Comparison of ENCODE assay signal across 8 cellular contexts in the genomic region with DNA sequence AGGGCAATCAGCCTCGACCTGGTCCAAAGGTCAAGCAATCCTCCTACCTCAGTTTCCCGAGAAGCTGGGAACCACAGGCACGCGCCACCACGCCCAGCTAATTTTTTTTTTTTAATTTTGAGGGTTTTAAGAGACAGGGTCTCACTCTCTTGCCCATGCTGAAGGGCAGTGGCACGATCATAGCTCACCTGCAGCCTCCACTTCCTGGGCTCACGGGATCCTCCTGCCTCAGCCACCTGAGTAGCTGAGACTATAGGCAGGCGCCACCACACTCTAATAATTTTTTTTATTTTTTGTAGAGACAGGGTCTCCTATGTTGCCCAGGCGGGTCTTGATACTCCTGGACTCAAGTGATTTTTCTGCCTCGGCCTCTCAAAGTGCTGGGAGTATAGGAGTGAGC. TPM values are rescaled to one million over a fixed set of nuclear protein-coding genes. Genes with fewer than 3 reads are reported as not detected.
A peak's percentile ranks its signal among the peaks of the same experiment; 100 is the strongest.
DNase-seq lines count a peak whose midpoint lies in the region; TF ChIP-seq lines count a peak whose summit lies in the region.

No MANE protein-coding gene starts in this region.

- H3K4me1 Mint-ChIP-seq in T-helper 2 cell treated with Interferon-gamma antibody and Interleukin-4, amounts not matched to agents 5 μg/mL and 100 μg/mL, for 36 hours (ENCODE audit: low read depth) = peaks cover 15% of the 10 kb centered on the region
- H3K4me1 Mint-ChIP-seq in activated CD4-positive, alpha-beta memory T cell treated with anti-CD3 and anti-CD28 coated beads for 36 hours (ENCODE audit: low read depth) = peaks cover 28% of the 10 kb centered on the region

- CTCF ChIA-PET in activated CD4-positive, alpha-beta memory T cell treated with anti-CD3 and anti-CD28 coated beads for 36 hours (lab: Charles Lee) = interaction anchor here (1.0 to 2.4 kb wide), 8 partner anchors 8 to 358 kb away, joined by 3 to 15 read pairs (median 6); a partner anchor contains a TSS

- H3K9me3 ChIP-seq in spleen (no peaks in the 10 kb centered on the region), thyroid gland (no peaks in the 10 kb centered on the region)

- no peaks in the 10 kb centered on the region for H3K27me3 Mint-ChIP-seq in T-helper 2 cell treated with Interferon-gamma antibody and Interleukin-4, amounts not matched to agents 5 μg/mL and 100 μg/mL, for 36 hours (ENCODE audit: low read depth)
- H3K27me3 Mint-ChIP-seq in activated CD4-positive, alpha-beta memory T cell treated with anti-CD3 and anti-CD28 coated beads for 36 hours = no peaks in the 10 kb centered on the region

- POLR2A ChIA-PET in activated CD4-positive, alpha-beta memory T cell treated with anti-CD3 and anti-CD28 coated beads for 36 hours (lab: Charles Lee) = interaction anchor here (0.6 to 2.4 kb wide), 3 partner anchors 8 to 353 kb away, joined by 3 to 14 read pairs (median 8); a partner anchor contains a TSS

- TF ChIP-seq POLR2A in spleen (IDR thresholded peaks at IDR 0.05) (no peak), thyroid gland (IDR thresholded peaks at IDR 0.05) (no peak)

- peaks cover 0 to 2% (median 0%) of the 10 kb centered on the region in 6 donors for H3K36me3 ChIP-seq in spleen
- no peaks in the 10 kb centered on the region for H3K36me3 ChIP-seq in thyroid gland

- H3K9me3 Mint-ChIP-seq in T-helper 2 cell treated with Interferon-gamma antibody and Interleukin-4, amounts not matched to agents 5 μg/mL and 100 μg/mL, for 36 hours = no peaks in the 10 kb centered on the region
- no peaks in the 10 kb centered on the region for H3K9me3 Mint-ChIP-seq in activated CD4-positive, alpha-beta memory T cell treated with anti-CD3 and anti-CD28 coated beads for 36 hours

- H3K4me3 Mint-ChIP-seq in T-helper 2 cell treated with Interferon-gamma antibody and Interleukin-4, amounts not matched to agents 5 μg/mL and 100 μg/mL, for 36 hours = peak overlapping the region; percentile 94
- peak overlapping the region; percentile 91 for H3K4me3 Mint-ChIP-seq in activated CD4-positive, alpha-beta memory T cell treated with anti-CD3 and anti-CD28 coated beads for 36 hours

- no peak overlapping the region for H3K27ac Mint-ChIP-seq in T-helper 2 cell treated with Interferon-gamma antibody and Interleukin-4, amounts not matched to agents 5 μg/mL and 100 μg/mL, for 36 hours
- H3K27ac Mint-ChIP-seq in activated CD4-positive, alpha-beta memory T cell treated with anti-CD3 and anti-CD28 coated beads for 36 hours = no peak overlapping the region

- H3K4me1 ChIP-seq in spleen = peaks cover 14 to 58% (median 46%) of the 10 kb centered on the region in 6 donors
- peaks cover 15% of the 10 kb centered on the region in 2 donors for H3K4me1 ChIP-seq in thyroid gland

- TF ChIP-seq CTCF in spleen (IDR thresholded peaks at IDR 0.05 in 8 of 11, conservative IDR thresholded peaks at IDR 0.05 in 3 of 11) (no peak), thyroid gland (IDR thresholded peaks at IDR 0.05) (no peak)

- H3K36me3 Mint-ChIP-seq in T-helper 2 cell treated with Interferon-gamma antibody and Interleukin-4, amounts not matched to agents 5 μg/mL and 100 μg/mL, for 36 hours (ENCODE audit: low read depth) = peaks cover 14% of the 10 kb centered on the region
- peaks cover 16% of the 10 kb centered on the region for H3K36me3 Mint-ChIP-seq in activated CD4-positive, alpha-beta memory T cell treated with anti-CD3 and anti-CD28 coated beads for 36 hours

- H3K4me3 ChIP-seq in iPS-11a (ENCODE audit: low read depth, low read length) (peak overlapping the region; percentile 88), spleen (peak overlapping the region in 7 of 8 donors; percentile 85 to 98 (median 94)), thyroid gland (replicated peaks in 1 of 3) (no peak overlapping the region)

- 90 to 95% (median 93%) methylated on average over 10 of the region's 10 CpGs for WGBS in spleen, 5 donors
- WGBS in thyroid gland, 2 donors = 95% methylated on average over 10 of the region's 10 CpGs

- peak overlapping the region in 4 of 8 donors; percentile 96 to 98 (median 96) for H3K27ac ChIP-seq in spleen
- no peak overlapping the region for H3K27ac ChIP-seq in thyroid gland

- H3K27me3 ChIP-seq in spleen (replicated peaks in 1 of 7) (no peaks in the 10 kb centered on the region), thyroid gland (no peaks in the 10 kb centered on the region)

- intact Hi-C loops in activated CD4-positive, alpha-beta memory T cell treated with anti-CD3 and anti-CD28 coated beads for 36 hours (cut with micrococcal nuclease) = loop anchor here (5.0 kb wide), 1 partner anchor 618 kb away; a partner anchor contains a TSS
- intact Hi-C loops in spleen (cut with DNase I; ENCODE audit: low total_unique reads) (no loop called here), thyroid gland (cut with DNase I) (no loop called here)

- DNase-seq in T-helper 2 cell treated with Interferon-gamma antibody and Interleukin-4, amounts not matched to agents 5 μg/mL and 100 μg/mL, for 36 hours (ENCODE audit: low spot score) = no peak
- no peak for DNase-seq in T-helper 2 cell
- DNase-seq in activated CD4-positive, alpha-beta memory T cell treated with anti-CD3 and anti-CD28 coated beads for 36 hours = no peak
- DNase-seq in spleen = no peak
- DNase-seq in putamen (ENCODE audit: low spot score) = no peak
- no peak for DNase-seq in thyroid gland
- DNase-seq in NCI-H128 (lab: John Stamatoyannopoulos, UW; ENCODE audit: unreplicated experiment) = no peak

RNA-seq across cellular contexts. Expression of a gene that starts 1.6 kb away (rescaled TPM):
- 10 to 100 TPM; 52.9 to 53.5 TPM for total RNA-seq in activated CD4-positive, alpha-beta memory T cell treated with anti-CD3 and anti-CD28 coated beads for 36 hours
- total RNA-seq in spleen (10 to 100 TPM; 41.4 to 81.8 (median 58.3) TPM), thyroid gland (10 to 100 TPM; 30.0 to 34.3 (median 32.4) TPM)
- polyA plus RNA-seq in spleen = 10 to 100 TPM; 34.4 to 41.0 (median 39.6) TPM

RNA-seq across cellular contexts. Expression of a gene that starts 17.5 kb away (rescaled TPM):
- 10 to 100 TPM; 12.7 to 15.6 TPM for total RNA-seq in activated CD4-positive, alpha-beta memory T cell treated with anti-CD3 and anti-CD28 coated beads for 36 hours
- total RNA-seq in spleen (10 to 100 TPM; 19.1 to 36.3 (median 27.7) TPM), thyroid gland (10 to 100 TPM; 23.6 to 34.8 (median 26.2) TPM)
- 1 to 10 TPM; 5.9 to 9.7 (median 7.3) TPM for polyA plus RNA-seq in spleen

Comparison
In these comparisons a context has a peak if more than half of its experiments do, and no peak if none do; other contexts are left out.
1. H3K4me3 ChIP-seq: peak in iPS-11a (single experiment) and spleen (7 of 8); none in thyroid gland (0 of 3).